8 cellular contexts compared by ENCODE assay signal in the genomic region with DNA sequence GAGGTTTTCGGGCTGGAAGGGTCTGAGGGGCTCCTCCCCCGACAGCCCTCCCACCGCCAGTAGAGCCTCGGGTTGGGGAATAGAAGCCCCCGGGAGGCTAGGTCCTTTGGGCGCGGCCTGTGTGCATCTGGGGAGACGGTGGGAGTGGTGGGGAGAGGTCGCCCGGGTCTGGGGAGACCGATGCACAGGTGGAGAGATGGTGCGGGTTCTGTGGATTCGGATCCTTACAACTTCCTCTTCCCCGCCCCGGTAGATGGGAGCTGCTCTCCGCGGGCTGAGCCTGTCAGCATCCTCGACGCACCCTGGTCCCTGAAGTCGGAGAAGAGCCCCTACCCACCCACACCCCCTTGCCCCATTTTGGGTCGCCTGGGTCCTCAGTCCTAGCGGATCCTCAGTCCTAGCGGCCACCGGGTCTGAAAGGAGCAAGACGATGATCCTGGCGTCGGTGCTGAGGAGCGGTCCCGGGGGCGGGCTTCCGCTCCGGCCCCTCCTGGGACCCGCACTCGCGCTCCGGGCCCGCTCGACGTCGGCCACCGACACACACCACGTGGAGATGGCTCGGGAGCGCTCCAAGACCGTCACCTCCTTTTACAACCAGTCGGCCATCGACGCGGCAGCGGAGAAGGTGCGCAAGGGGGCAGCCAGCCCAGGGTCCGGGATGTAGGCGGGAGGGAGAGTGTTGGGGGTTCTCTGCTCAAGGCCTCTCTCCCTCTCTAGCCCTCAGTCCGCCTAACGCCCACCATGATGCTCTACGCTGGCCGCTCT. TPM values are rescaled to one million over a fixed set of nuclear protein-coding genes. Genes with fewer than 3 reads are reported as not detected.
DNase-seq lines count a peak whose midpoint lies in the region; ATAC-seq and TF ChIP-seq lines count a peak whose summit lies in the region.

No MANE protein-coding gene starts in this region.

- H3K27ac Mint-ChIP-seq in activated T-helper 17 cell treated with anti-CD3 and anti-CD28 coated beads, Interleukin-2, amount 50 U/mL, for 72 hours: peak overlapping the region; percentile 70
- H3K27ac Mint-ChIP-seq in stimulated activated naive B cell treated with anti-CD40 and anti-IgM and Interleukin-4, amounts not matched to agents 10 μg/mL and 1 μg/mL and 100 μg/mL, for 72 hours: peak overlapping the region; percentile 77

- ATAC-seq in HG02588 (IDR thresholded peaks at IDR 0.05; ENCODE audit: unreplicated experiment) (peak; percentile 4), HG03439 (IDR thresholded peaks at IDR 0.05; ENCODE audit: unreplicated experiment) (no peak), foreskin keratinocyte (no peak)
- no peak for ATAC-seq in activated T-helper 17 cell treated with anti-CD3 and anti-CD28 coated beads, Interleukin-2, amount 50 U/mL, for 72 hours (replicated peaks)
- ATAC-seq in stimulated activated naive B cell treated with anti-CD40 and anti-IgM and Interleukin-4, amounts not matched to agents 10 μg/mL and 1 μg/mL and 100 μg/mL, for 72 hours (replicated peaks): no peak

- peak overlapping the region; percentile 68 for H3K4me3 Mint-ChIP-seq in activated T-helper 17 cell treated with anti-CD3 and anti-CD28 coated beads, Interleukin-2, amount 50 U/mL, for 72 hours
- H3K4me3 Mint-ChIP-seq in stimulated activated naive B cell treated with anti-CD40 and anti-IgM and Interleukin-4, amounts not matched to agents 10 μg/mL and 1 μg/mL and 100 μg/mL, for 72 hours: peak overlapping the region; percentile 85 to 89

- H3K27me3 Mint-ChIP-seq in activated T-helper 17 cell treated with anti-CD3 and anti-CD28 coated beads, Interleukin-2, amount 50 U/mL, for 72 hours: no peaks in the 10 kb centered on the region
- H3K27me3 Mint-ChIP-seq in stimulated activated naive B cell treated with anti-CD40 and anti-IgM and Interleukin-4, amounts not matched to agents 10 μg/mL and 1 μg/mL and 100 μg/mL, for 72 hours: peaks cover 0 to 4% of the 10 kb centered on the region in 2 donors

- H3K4me3 ChIP-seq in iPS-11a (ENCODE audit: low read depth, low read length): peak overlapping the region; percentile 78

- DNase-seq in stimulated activated naive B cell treated with anti-CD40 and anti-IgM and Interleukin-4, amounts not matched to agents 10 μg/mL and 1 μg/mL and 100 μg/mL, for 72 hours: no peak
- no peak for DNase-seq in amniotic stem cell (lab: John Stamatoyannopoulos, UW)
- no peak for DNase-seq in foreskin keratinocyte
- no peak for DNase-seq in NCI-H1436 (lab: John Stamatoyannopoulos, UW)

- no peak overlapping the region for H3K27ac ChIP-seq in foreskin keratinocyte

- peaks cover 16% of the 10 kb centered on the region for H3K4me1 Mint-ChIP-seq in activated T-helper 17 cell treated with anti-CD3 and anti-CD28 coated beads, Interleukin-2, amount 50 U/mL, for 72 hours
- peaks cover 36 to 64% of the 10 kb centered on the region in 2 donors for H3K4me1 Mint-ChIP-seq in stimulated activated naive B cell treated with anti-CD40 and anti-IgM and Interleukin-4, amounts not matched to agents 10 μg/mL and 1 μg/mL and 100 μg/mL, for 72 hours

- TF ChIP-seq CTCF in foreskin keratinocyte (conservative IDR thresholded peaks at IDR 0.05): no peak

- H3K9me3 Mint-ChIP-seq in activated T-helper 17 cell treated with anti-CD3 and anti-CD28 coated beads, Interleukin-2, amount 50 U/mL, for 72 hours: no peaks in the 10 kb centered on the region
- no peaks in the 10 kb centered on the region for H3K9me3 Mint-ChIP-seq in stimulated activated naive B cell treated with anti-CD40 and anti-IgM and Interleukin-4, amounts not matched to agents 10 μg/mL and 1 μg/mL and 100 μg/mL, for 72 hours

- H3K27me3 ChIP-seq in foreskin keratinocyte: no peaks in the 10 kb centered on the region

- peaks cover 3% of the 10 kb centered on the region for H3K4me1 ChIP-seq in foreskin keratinocyte

- H3K36me3 Mint-ChIP-seq in activated T-helper 17 cell treated with anti-CD3 and anti-CD28 coated beads, Interleukin-2, amount 50 U/mL, for 72 hours (ENCODE audit: low read depth): peaks cover 44% of the 10 kb centered on the region
- peaks cover 18 to 38% of the 10 kb centered on the region in 2 donors for H3K36me3 Mint-ChIP-seq in stimulated activated naive B cell treated with anti-CD40 and anti-IgM and Interleukin-4, amounts not matched to agents 10 μg/mL and 1 μg/mL and 100 μg/mL, for 72 hours

RNA-seq across cellular contexts. Expression of a gene that starts 0.8 kb away (rescaled TPM):
- 10 to 100 TPM; 48.6 to 98.3 TPM for total RNA-seq in activated T-helper 17 cell treated with anti-CD3 and anti-CD28 coated beads, Interleukin-2, amount 50 U/mL, for 72 hours
- 41.1 and 41.9 TPM in 2 replicates for total RNA-seq in foreskin keratinocyte
- 58.7 and 60.3 TPM in 2 replicates for polyA plus RNA-seq in foreskin keratinocyte

RNA-seq across cellular contexts. Expression of a gene that starts 8.5 kb away (rescaled TPM):
- 10 to 100 TPM; 49.7 to 50.2 TPM for total RNA-seq in activated T-helper 17 cell treated with anti-CD3 and anti-CD28 coated beads, Interleukin-2, amount 50 U/mL, for 72 hours
- 33.6 and 34.3 TPM in 2 replicates for total RNA-seq in foreskin keratinocyte
- polyA plus RNA-seq in foreskin keratinocyte: 26.7 and 29.5 TPM in 2 replicates

RNA-seq across cellular contexts. Expression of a gene that starts 14.4 kb away (rescaled TPM):
- 100 to 1,000 TPM in 1 of 2 donors, 10 to 100 TPM in 1; 75.3 to 107 TPM for total RNA-seq in activated T-helper 17 cell treated with anti-CD3 and anti-CD28 coated beads, Interleukin-2, amount 50 U/mL, for 72 hours
- 82.5 and 85.9 TPM in 2 replicates for total RNA-seq in foreskin keratinocyte
- 122 and 129 TPM in 2 replicates for polyA plus RNA-seq in foreskin keratinocyte

RNA-seq across cellular contexts. Expression of a gene that starts 20.2 kb away (rescaled TPM):
- 10 to 100 TPM in 1 of 2 donors, 1 to 10 TPM in 1; 4.5 to 17.3 TPM for total RNA-seq in activated T-helper 17 cell treated with anti-CD3 and anti-CD28 coated beads, Interleukin-2, amount 50 U/mL, for 72 hours
- total RNA-seq in foreskin keratinocyte: 1.1 and 1.4 TPM in 2 replicates
- polyA plus RNA-seq in foreskin keratinocyte: 1.8 and 2.1 TPM in 2 replicates

RNA-seq across cellular contexts. Expression of a gene that starts 26.6 kb away (rescaled TPM):
- not detected for total RNA-seq in activated T-helper 17 cell treated with anti-CD3 and anti-CD28 coated beads, Interleukin-2, amount 50 U/mL, for 72 hours
- total RNA-seq in foreskin keratinocyte: 50.2 and 54.2 TPM in 2 replicates
- 77.6 and 85.5 TPM in 2 replicates for polyA plus RNA-seq in foreskin keratinocyte
